23 cellular contexts compared by ENCODE assay signal in the genomic region with DNA sequence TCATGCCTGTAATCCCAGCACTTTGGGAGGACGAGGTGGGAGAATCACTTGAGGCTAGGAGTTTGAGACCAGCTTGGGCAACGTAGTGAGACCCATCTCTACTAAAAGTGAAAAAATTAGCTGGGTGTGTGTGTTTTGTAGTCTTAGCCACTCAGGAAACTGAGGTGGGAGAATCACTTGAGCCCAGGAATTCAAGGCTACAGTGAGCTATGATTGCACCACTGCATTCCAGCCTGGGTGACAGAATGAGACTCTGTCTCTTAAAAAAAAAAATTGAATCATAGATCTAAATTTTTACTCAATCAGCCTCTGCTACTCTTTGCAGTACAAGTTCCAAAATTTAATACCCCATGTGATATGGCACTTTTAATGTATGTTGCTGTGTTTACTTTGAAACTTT.
DNase-seq lines count a peak whose midpoint lies in the region; ATAC-seq, FAIRE-seq and TF ChIP-seq lines count a peak whose summit lies in the region.
"Had no signal": no experiment of that assay in that cellular context is flagged by ENCODE, and none has a peak within 500 bp of the region (broad histone marks: within the 10 kb centered on the region; RNA-seq: fewer than 3 reads in every experiment).

No MANE protein-coding gene starts in this region.

- H3K36me3 ChIP-seq in astrocyte (ENCODE audit: insufficient read depth, low read length) = no peaks in the 10 kb centered on the region
- H3K36me3 ChIP-seq in pancreas = no peaks in the 10 kb centered on the region

- H4K20me1 ChIP-seq in astrocyte (ENCODE audit: insufficient read depth, low read length) = no peaks in the 10 kb centered on the region

- no peak overlapping the region for H3K4me3 Mint-ChIP-seq in astrocyte (ENCODE audit: unreplicated experiment)
- H3K4me3 Mint-ChIP-seq: CD4-positive, CD25-positive, alpha-beta regulatory T cell; GM23338 had no signal

- no peak overlapping the region for H3K4me3 ChIP-seq in AG10803 (ENCODE audit: low read length)
- H3K4me3 ChIP-seq in astrocyte (ENCODE audit: insufficient read depth, low read depth, low read length) = no peak overlapping the region
- H3K4me3 ChIP-seq in pancreas = no peak overlapping the region
- H3K4me3 ChIP-seq: GM23338, SK-N-MC had no signal

- H3K27ac Mint-ChIP-seq in astrocyte (ENCODE audit: unreplicated experiment) = peak overlapping the region; percentile 9
- H3K27ac Mint-ChIP-seq: GM23338 had no signal

- H3K4me1 ChIP-seq in astrocyte (ENCODE audit: insufficient read depth, low read length) (peaks cover 5% of the 10 kb centered on the region), pancreas (peaks cover 4 to 12% (median 5%) of the 10 kb centered on the region in 3 donors)

- WGBS in pancreas, 2 donors = 83 to 92% methylated on average over 2 of the region's 2 CpGs

- intact Hi-C loops in pancreas (cut with DNase I) = no loop called here

- H3K27ac ChIP-seq in astrocyte (ENCODE audit: low read depth, low read length) (no peak overlapping the region), pancreas (no peak overlapping the region)
- H3K27ac ChIP-seq: KMS-11, SK-N-MC had no signal

- peaks cover 20% of the 10 kb centered on the region for H3K4me1 Mint-ChIP-seq in astrocyte (ENCODE audit: low read depth, unreplicated experiment)

- no peak for ATAC-seq in pancreas
- ATAC-seq: GM23338, HCT116, Panc1 had no signal

- no peaks in the 10 kb centered on the region for H3K27me3 ChIP-seq in astrocyte (ENCODE audit: insufficient read depth, low read length)
- H3K27me3 ChIP-seq in pancreas = no peaks in the 10 kb centered on the region

- no peaks in the 10 kb centered on the region for H3K36me3 Mint-ChIP-seq in astrocyte (ENCODE audit: low read depth, unreplicated experiment)

- peaks cover 1% of the 10 kb centered on the region for H3K27me3 Mint-ChIP-seq in astrocyte (ENCODE audit: low read depth, unreplicated experiment)
- H3K27me3 Mint-ChIP-seq: CD4-positive, CD25-positive, alpha-beta regulatory T cell had no signal

- H3K9me3 Mint-ChIP-seq in astrocyte (ENCODE audit: unreplicated experiment) = no peaks in the 10 kb centered on the region
- H3K9me3 Mint-ChIP-seq: GM23338 had no signal

- H3K4me2 ChIP-seq in astrocyte (ENCODE audit: low read length) = no peak overlapping the region
- H3K4me2 ChIP-seq: GM23338, KMS-11 had no signal

- no peak for FAIRE-seq in astrocyte (lab: Jason Lieb, UNC)
- FAIRE-seq in pancreas (lab: Jason Lieb, UNC) = no peak
- no peak for FAIRE-seq in frontal cortex (lab: Jason Lieb, UNC)

- DNase-seq in AG10803 (ENCODE audit: low read depth) (peak; percentile 42), EL (peak; percentile 7), astrocyte (ENCODE audit: low read depth) (no peak), iris pigment epithelial cell (ENCODE audit: low read depth) (peak; percentile 47), pancreas (no peak), NCI-H2196 treated with DMSO at 0.1 percent for 48 hours (lab: John Stamatoyannopoulos, UW; ENCODE audit: unreplicated experiment) (no peak), superior temporal gyrus (ENCODE audit: extremely low spot score) (no peak), frontal cortex (ENCODE audit: low spot score in 2 of 2) (no peak)
- DNase-seq: ACHN; CD4-positive, CD25-positive, alpha-beta regulatory T cell; DMS53; NCI-H1092; NCI-H146; NCI-H2081 treated with DMSO at 0.1 percent for 48 hours; NCI-H2227 treated with DMSO at 0.1 percent for 48 hours; NCI-H524; Right ventricle myocardium superior had no signal

- TF ChIP-seq CTCF in AG10803 (conservative IDR thresholded peaks at IDR 0.05; ENCODE audit: low read length) (no peak), astrocyte (IDR thresholded peaks at IDR 0.05; ENCODE audit: insufficient read depth, low read depth, low read length) (no peak), pancreas (IDR thresholded peaks at IDR 0.05) (no peak)

- H3K9me3 ChIP-seq in astrocyte (ENCODE audit: insufficient read depth, low read depth, low read length) (no peaks in the 10 kb centered on the region), pancreas (no peaks in the 10 kb centered on the region)
- H3K9me3 ChIP-seq: Caco-2 had no signal

- H3K9ac ChIP-seq in astrocyte (ENCODE audit: low read length) = no peak overlapping the region
- H3K9ac ChIP-seq: KMS-11 had no signal

- no peaks in the 10 kb centered on the region for H3K79me2 ChIP-seq in astrocyte (ENCODE audit: insufficient read depth, low read length)

- no peak overlapping the region for H2AFZ ChIP-seq in astrocyte (ENCODE audit: low read depth, low read length)
- H2AFZ ChIP-seq: GM23338 had no signal

Comparison
In these comparisons a context has a peak if more than half of its experiments do, and no peak if none do; other contexts are left out.
1. DNase-seq: peak in AG10803 (single experiment), EL (single experiment) and iris pigment epithelial cell (single experiment); none in astrocyte (single experiment), pancreas (0 of 6), NCI-H2196 treated with DMSO at 0.1 percent for 48 hours (single experiment), superior temporal gyrus (single experiment) and frontal cortex (0 of 2).